In the genomic region with DNA sequence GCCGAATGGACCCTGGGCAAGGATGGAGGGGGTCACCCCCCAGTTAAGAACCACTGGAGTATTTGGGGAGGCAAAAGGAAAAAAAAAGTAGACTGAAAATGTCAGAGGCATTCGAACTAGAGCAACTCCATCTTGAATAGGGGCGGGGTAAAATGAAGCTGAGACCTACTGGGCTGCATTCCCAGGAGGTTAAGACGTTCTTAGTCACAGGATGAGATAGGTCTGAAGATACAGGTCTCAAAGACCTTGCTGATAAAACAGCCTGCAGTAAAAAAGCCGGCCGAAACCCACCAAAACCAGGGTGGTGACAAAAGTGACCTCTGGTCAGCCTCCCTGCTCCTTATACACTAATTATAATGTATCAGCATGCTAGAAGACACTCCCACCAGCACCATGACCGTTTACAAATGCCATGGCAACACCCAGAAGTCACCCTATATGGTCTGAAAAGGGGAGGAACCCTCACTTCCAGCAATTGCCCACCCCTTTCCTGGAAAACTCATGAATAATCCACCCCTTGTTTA, we compare ENCODE assay signal across 1 cellular context.
TF ChIP-seq lines count a peak whose summit lies in the region.

No MANE protein-coding gene starts in this region.

TF ChIP-seq in K562, 482 proteins besides CTCF, POLR2A, EP300 and RAD21 (continued from another document and continues in another):
- TF ChIP-seq, protein P1, sequence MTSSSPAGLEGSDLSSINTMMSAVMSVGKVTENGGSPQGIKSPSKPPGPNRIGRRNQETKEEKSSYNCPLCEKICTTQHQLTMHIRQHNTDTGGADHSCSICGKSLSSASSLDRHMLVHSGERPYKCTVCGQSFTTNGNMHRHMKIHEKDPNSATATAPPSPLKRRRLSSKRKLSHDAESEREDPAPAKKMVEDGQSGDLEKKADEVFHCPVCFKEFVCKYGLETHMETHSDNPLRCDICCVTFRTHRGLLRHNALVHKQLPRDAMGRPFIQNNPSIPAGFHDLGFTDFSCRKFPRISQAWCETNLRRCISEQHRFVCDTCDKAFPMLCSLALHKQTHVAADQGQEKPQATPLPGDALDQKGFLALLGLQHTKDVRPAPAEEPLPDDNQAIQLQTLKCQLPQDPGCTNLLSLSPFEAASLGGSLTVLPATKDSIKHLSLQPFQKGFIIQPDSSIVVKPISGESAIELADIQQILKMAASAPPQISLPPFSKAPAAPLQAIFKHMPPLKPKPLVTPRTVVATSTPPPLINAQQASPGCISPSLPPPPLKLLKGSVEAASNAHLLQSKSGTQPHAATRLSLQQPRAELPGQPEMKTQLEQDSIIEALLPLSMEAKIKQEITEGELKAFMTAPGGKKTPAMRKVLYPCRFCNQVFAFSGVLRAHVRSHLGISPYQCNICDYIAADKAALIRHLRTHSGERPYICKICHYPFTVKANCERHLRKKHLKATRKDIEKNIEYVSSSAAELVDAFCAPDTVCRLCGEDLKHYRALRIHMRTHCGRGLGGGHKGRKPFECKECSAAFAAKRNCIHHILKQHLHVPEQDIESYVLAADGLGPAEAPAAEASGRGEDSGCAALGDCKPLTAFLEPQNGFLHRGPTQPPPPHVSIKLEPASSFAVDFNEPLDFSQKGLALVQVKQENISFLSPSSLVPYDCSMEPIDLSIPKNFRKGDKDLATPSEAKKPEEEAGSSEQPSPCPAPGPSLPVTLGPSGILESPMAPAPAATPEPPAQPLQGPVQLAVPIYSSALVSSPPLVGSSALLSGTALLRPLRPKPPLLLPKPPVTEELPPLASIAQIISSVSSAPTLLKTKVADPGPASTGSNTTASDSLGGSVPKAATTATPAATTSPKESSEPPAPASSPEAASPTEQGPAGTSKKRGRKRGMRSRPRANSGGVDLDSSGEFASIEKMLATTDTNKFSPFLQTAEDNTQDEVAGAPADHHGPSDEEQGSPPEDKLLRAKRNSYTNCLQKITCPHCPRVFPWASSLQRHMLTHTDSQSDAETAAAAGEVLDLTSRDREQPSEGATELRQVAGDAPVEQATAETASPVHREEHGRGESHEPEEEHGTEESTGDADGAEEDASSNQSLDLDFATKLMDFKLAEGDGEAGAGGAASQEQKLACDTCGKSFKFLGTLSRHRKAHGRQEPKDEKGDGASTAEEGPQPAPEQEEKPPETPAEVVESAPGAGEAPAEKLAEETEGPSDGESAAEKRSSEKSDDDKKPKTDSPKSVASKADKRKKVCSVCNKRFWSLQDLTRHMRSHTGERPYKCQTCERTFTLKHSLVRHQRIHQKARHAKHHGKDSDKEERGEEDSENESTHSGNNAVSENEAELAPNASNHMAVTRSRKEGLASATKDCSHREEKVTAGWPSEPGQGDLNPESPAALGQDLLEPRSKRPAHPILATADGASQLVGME (CRISPR knock-in tag; IDR thresholded peaks at IDR 0.05): 0 out of 2 replicates have a peak, but pooled peaks have one; percentile 51
- TF ChIP-seq ZNF280A (IDR thresholded peaks at IDR 0.05; ENCODE audit: low read depth, partially characterized antibody) (no peak), MAZ (CRISPR knock-in tag; conservative IDR thresholded peaks at IDR 0.05 in 1 of 2, IDR thresholded peaks at IDR 0.05 in 1 of 2) (peak in 1 of 2 experiments; percentile 50; a peak in 1 of 4 replicates), TSHZ1 (CRISPR knock-in tag; IDR thresholded peaks at IDR 0.05) (peak; percentile 72; the same call in 1 of the 2 replicates), TCFL5 (CRISPR knock-in tag; conservative IDR thresholded peaks at IDR 0.05) (0 out of 2 replicates have a peak, but pooled peaks have one; percentile 53), HDAC6 (IDR thresholded peaks at IDR 0.05; ENCODE audit: low read depth, low read length) (no peak), KLF6 (CRISPR knock-in tag; IDR thresholded peaks at IDR 0.05; ENCODE audit: borderline replicate concordance) (peak; percentile 83), ZNF165 (CRISPR knock-in tag; IDR thresholded peaks at IDR 0.05; ENCODE audit: borderline replicate concordance) (0 out of 2 replicates have a peak, but pooled peaks have one; percentile 50), GTF2A2 (tag; IDR thresholded peaks at IDR 0.05) (no peak), SMARCA4 (IDR thresholded peaks at IDR 0.05) (no peak), THRB (CRISPR knock-in tag; conservative IDR thresholded peaks at IDR 0.05) (peak; percentile 70; the same call in 1 of the 2 replicates), ZNF583 (CRISPR knock-in tag; IDR thresholded peaks at IDR 0.05) (0 out of 2 replicates have a peak, but pooled peaks have one; percentile 53), ZNF197 (CRISPR knock-in tag; IDR thresholded peaks at IDR 0.05; ENCODE audit: low read depth) (no peak), ZNF445 (CRISPR knock-in tag; IDR thresholded peaks at IDR 0.05; ENCODE audit: low read depth) (no peak), ASH1L (IDR thresholded peaks at IDR 0.05; ENCODE audit: borderline replicate concordance, low read depth, partially characterized antibody) (no peak), NR2C2 (CRISPR knock-in tag; IDR thresholded peaks at IDR 0.05) (no peak), NR2C2 (tag; IDR thresholded peaks at IDR 0.05) (peak; percentile 46; the same call in 1 of the 2 replicates), ZNF644 (tag; IDR thresholded peaks at IDR 0.05; ENCODE audit: low read depth) (peak; percentile 34; the same call in 1 of the 2 replicates), MYBL2 (IDR thresholded peaks at IDR 0.05; ENCODE audit: low read depth) (no peak), MYBL2 (CRISPR knock-in tag; IDR thresholded peaks at IDR 0.05; ENCODE audit: borderline replicate concordance) (no peak), PREB (CRISPR knock-in tag; IDR thresholded peaks at IDR 0.05) (no peak), E4F1 (CRISPR knock-in tag; IDR thresholded peaks at IDR 0.05; ENCODE audit: borderline replicate concordance) (no peak), ZC3H8 (IDR thresholded peaks at IDR 0.05) (no peak), EZH2 (IDR thresholded peaks at IDR 0.05; ENCODE audit: borderline replicate concordance, low read depth, low read length) (no peak), ZNF76 (CRISPR knock-in tag; IDR thresholded peaks at IDR 0.05; ENCODE audit: borderline replicate concordance) (peak; percentile 91; the same call in 1 of the 2 replicates), ZNF79 (CRISPR knock-in tag; IDR thresholded peaks at IDR 0.05; ENCODE audit: low read depth) (peak; percentile 73; the same call in 1 of the 2 replicates), MTF1 (CRISPR knock-in tag; IDR thresholded peaks at IDR 0.05; ENCODE audit: borderline replicate concordance) (no peak), ZKSCAN8 (CRISPR knock-in tag; IDR thresholded peaks at IDR 0.05) (peak; percentile 61; the same call in 1 of the 2 replicates)
- TF ChIP-seq, protein P2, sequence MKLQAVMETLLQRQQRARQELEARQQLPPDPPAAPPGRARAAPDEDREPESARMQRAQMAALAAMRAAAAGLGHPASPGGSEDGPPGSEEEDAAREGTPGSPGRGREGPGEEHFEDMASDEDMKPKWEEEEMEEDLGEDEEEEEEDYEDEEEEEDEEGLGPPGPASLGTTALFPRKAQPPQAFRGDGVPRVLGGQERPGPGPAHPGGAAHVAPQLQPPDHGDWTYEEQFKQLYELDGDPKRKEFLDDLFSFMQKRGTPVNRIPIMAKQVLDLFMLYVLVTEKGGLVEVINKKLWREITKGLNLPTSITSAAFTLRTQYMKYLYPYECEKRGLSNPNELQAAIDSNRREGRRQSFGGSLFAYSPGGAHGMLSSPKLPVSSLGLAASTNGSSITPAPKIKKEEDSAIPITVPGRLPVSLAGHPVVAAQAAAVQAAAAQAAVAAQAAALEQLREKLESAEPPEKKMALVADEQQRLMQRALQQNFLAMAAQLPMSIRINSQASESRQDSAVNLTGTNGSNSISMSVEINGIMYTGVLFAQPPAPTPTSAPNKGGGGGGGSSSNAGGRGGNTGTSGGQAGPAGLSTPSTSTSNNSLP (IDR thresholded peaks at IDR 0.05; ENCODE audit: borderline replicate concordance, low read depth, low read length): no peak
- TF ChIP-seq, protein P3, sequence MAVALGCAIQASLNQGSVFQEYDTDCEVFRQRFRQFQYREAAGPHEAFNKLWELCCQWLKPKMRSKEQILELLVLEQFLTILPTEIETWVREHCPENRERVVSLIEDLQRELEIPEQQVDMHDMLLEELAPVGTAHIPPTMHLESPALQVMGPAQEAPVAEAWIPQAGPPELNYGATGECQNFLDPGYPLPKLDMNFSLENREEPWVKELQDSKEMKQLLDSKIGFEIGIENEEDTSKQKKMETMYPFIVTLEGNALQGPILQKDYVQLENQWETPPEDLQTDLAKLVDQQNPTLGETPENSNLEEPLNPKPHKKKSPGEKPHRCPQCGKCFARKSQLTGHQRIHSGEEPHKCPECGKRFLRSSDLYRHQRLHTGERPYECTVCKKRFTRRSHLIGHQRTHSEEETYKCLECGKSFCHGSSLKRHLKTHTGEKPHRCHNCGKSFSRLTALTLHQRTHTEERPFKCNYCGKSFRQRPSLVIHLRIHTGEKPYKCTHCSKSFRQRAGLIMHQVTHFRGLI (CRISPR knock-in tag; IDR thresholded peaks at IDR 0.05): 0 out of 2 replicates have a peak, but pooled peaks have one; percentile 55
- TF ChIP-seq, protein P4, sequence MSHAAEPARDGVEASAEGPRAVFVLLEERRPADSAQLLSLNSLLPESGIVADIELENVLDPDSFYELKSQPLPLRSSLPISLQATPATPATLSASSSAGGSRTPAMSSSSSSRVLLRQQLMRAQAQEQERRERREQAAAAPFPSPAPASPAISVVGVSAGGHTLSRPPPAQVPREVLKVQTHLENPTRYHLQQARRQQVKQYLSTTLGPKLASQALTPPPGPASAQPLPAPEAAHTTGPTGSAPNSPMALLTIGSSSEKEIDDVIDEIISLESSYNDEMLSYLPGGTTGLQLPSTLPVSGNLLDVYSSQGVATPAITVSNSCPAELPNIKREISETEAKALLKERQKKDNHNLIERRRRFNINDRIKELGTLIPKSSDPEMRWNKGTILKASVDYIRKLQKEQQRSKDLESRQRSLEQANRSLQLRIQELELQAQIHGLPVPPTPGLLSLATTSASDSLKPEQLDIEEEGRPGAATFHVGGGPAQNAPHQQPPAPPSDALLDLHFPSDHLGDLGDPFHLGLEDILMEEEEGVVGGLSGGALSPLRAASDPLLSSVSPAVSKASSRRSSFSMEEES (CRISPR knock-in tag; IDR thresholded peaks at IDR 0.05): no peak
